In the genomic region with DNA sequence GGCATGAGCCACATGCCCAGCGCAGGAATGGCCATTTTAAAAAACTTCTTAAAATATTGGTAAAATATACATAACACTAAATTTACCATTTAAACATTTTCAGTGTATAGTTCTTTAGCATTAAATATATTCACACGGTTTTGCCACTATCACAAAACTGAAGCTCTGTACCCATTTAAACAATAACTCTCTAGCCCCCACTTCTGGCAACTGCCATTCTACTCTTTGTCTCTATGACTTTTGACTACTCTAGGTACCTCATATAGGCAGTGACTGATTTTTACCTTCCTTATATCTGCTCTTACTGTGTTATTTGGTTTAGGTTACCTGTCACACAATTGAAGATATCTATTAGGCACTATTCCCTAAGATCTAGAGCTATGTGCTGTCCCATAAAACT, we compare ENCODE assay signal across 15 cellular contexts. TPM values are rescaled to one million over a fixed set of nuclear protein-coding genes. Genes with fewer than 3 reads are reported as not detected.
A peak's percentile ranks its signal among the peaks of the same experiment; 100 is the strongest.
DNase-seq lines count a peak whose midpoint lies in the region; ATAC-seq and TF ChIP-seq lines count a peak whose summit lies in the region.
"Had no signal": no experiment of that assay in that cellular context is flagged by ENCODE, and none has a peak within 500 bp of the region (broad histone marks: within the 10 kb centered on the region; RNA-seq: fewer than 3 reads in every experiment).

No MANE protein-coding gene starts in this region.

- H4K5ac ChIP-seq in H9 (ENCODE audit: insufficient read length, low read depth, low read length): no peak overlapping the region

- no peak overlapping the region for H3K56ac ChIP-seq in H9 (ENCODE audit: insufficient read length, low read depth, low read length)

- no peak overlapping the region for H2BK20ac ChIP-seq in H9 (ENCODE audit: low read depth, low read length, poor library complexity, severe bottlenecking)

- TF ChIP-seq CTCF in C4-2B (conservative IDR thresholded peaks at IDR 0.05) (peak; percentile 33), H9 (conservative IDR thresholded peaks at IDR 0.05) (peak; percentile 57; the same call in 2 of the 3 replicates), Panc1 (IDR thresholded peaks at IDR 0.05) (peak; percentile 49; the same call in 1 of the 2 replicates), fibroblast of the aortic adventitia (IDR thresholded peaks at IDR 0.05; ENCODE audit: insufficient read depth, low read length) (peak; percentile 18)

- H3K4me3 ChIP-seq in Panc1 (ENCODE audit: low read depth in 2 of 2, low read length in 2 of 2): no peak overlapping the region
- H3K4me3 ChIP-seq in fibroblast of the aortic adventitia (ENCODE audit: low read depth, low read length): no peak overlapping the region
- H3K4me3 ChIP-seq: left lung had no signal

- no peaks in the 10 kb centered on the region for H3K9me3 ChIP-seq in H9 (ENCODE audit: control insufficient read depth, low read depth, low read length)
- H3K9me3 ChIP-seq in Panc1 (ENCODE audit: control insufficient read depth, insufficient read depth, low read depth, low read length): no peaks in the 10 kb centered on the region
- H3K9me3 ChIP-seq: left lung had no signal

- H3K4me3 Mint-ChIP-seq in H9: no peak overlapping the region
- H3K4me3 Mint-ChIP-seq: activated T-cell treated with anti-CD3 and anti-CD28 coated beads, Interleukin-2, amount 50 U/mL, for 4 hours had no signal

- H3K27ac ChIP-seq in C4-2B (no peak overlapping the region), H9 (ENCODE audit: insufficient read length, low read depth, low read length) (no peak overlapping the region), Panc1 (ENCODE audit: low read length) (no peak overlapping the region)
- H3K27ac ChIP-seq: left lung had no signal

- no peak overlapping the region for H3T11ph ChIP-seq in H9 (ENCODE audit: low read length)

- DNase-seq in H9 (no peak), Panc1 (ENCODE audit: low read depth, low spot score) (no peak), fibroblast of the aortic adventitia (ENCODE audit: low read depth) (peak; percentile 5), NCI-H2107 treated with DMSO at 0.1 percent for 48 hours (lab: John Stamatoyannopoulos, UW; ENCODE audit: unreplicated experiment) (no peak), amniotic stem cell (lab: John Stamatoyannopoulos, UW) (no peak), NCI-H146 (lab: John Stamatoyannopoulos, UW) (no peak)
- DNase-seq in stimulated activated CD4-positive, alpha-beta T cell treated with anti-CD3 and anti-CD28 coated beads, Interleukin-4, amount 100 ng/mL, for 4 hours: no peak
- DNase-seq: activated T-cell treated with anti-CD3 and anti-CD28 coated beads, Interleukin-2, amount 50 U/mL, for 4 hours; caudate nucleus; DMS53; left lung; NCI-H1092 treated with DMSO at 0.1 percent for 48 hours; NCI-H774; T1000 had no signal

- WGBS in H9 (ENCODE audit: extremely low coverage, insufficient read length, low lambda C conversion rate): no CpG with 5 or more reads among the region's 2 CpGs

- H3K27ac Mint-ChIP-seq in H9: no peak overlapping the region

- no peaks in the 10 kb centered on the region for H3K27me3 ChIP-seq in H9 (ENCODE audit: insufficient read depth, low read length)
- H3K27me3 ChIP-seq in Panc1 (ENCODE audit: control insufficient read depth, insufficient read depth, low read length): no peaks in the 10 kb centered on the region
- H3K27me3 ChIP-seq: left lung had no signal

- ATAC-seq in Panc1: no peak
- ATAC-seq: activated T-cell treated with anti-CD3 and anti-CD28 coated beads, Interleukin-2, amount 50 U/mL, for 4 hours; left lung had no signal

- H3K4ac ChIP-seq in H9 (ENCODE audit: low read depth, low read length): no peak overlapping the region

- H3K9ac ChIP-seq in H9 (ENCODE audit: extremely low read depth, insufficient read length, low read length): no peak overlapping the region

- no peaks in the 10 kb centered on the region for H4K20me1 ChIP-seq in H9 (ENCODE audit: control insufficient read depth, insufficient read depth, insufficient read length)

- H3K36me3 ChIP-seq in Panc1 (ENCODE audit: control insufficient read depth, insufficient read depth, low read length): no peaks in the 10 kb centered on the region
- H3K36me3 ChIP-seq: left lung had no signal

- CTCF ChIA-PET in Panc1 (lab: Charles Lee): no interaction called here

- no peak overlapping the region for H2AK5ac ChIP-seq in H9 (ENCODE audit: insufficient read length, low read length)

- in situ Hi-C loops in Panc1 (cut with HindIII; ENCODE audit: low pct_unique_long_range_greater_than_20kb, low sequenced_read_pairs): no loop called here

- H3K9me3 Mint-ChIP-seq in H9: peaks cover 7 to 8% of the 10 kb centered on the region in 2 experiments; a peak in 4 of 5 replicates
- H3K9me3 Mint-ChIP-seq: activated T-cell treated with anti-CD3 and anti-CD28 coated beads, Interleukin-2, amount 50 U/mL, for 4 hours had no signal

- H4K8ac ChIP-seq in H9 (replicated peaks; ENCODE audit: insufficient read length, low read depth, low read length): no peak overlapping the region

- no peak overlapping the region for H2BK15ac ChIP-seq in H9 (ENCODE audit: low read depth, low read length)

- POLR2A ChIA-PET in Panc1 (lab: Charles Lee): no interaction called here

- H3K79me1 ChIP-seq in H9 (ENCODE audit: insufficient read depth, low read depth, low read length, poor library complexity, severe bottlenecking): no peaks in the 10 kb centered on the region

- H3K36me3 Mint-ChIP-seq in H9 (ENCODE audit: insufficient read depth in 1 of 3, low read depth in 3 of 3): peaks cover 13 to 16% (median 13%) of the 10 kb centered on the region in 3 experiments

- H3K27me3 Mint-ChIP-seq in H9 (ENCODE audit: low read depth): peaks cover 4% of the 10 kb centered on the region; the same call in 1 of the 2 replicates

- no peak overlapping the region for H3K14ac ChIP-seq in H9 (ENCODE audit: insufficient read depth, low read length)

- no peak overlapping the region for H3K4me2 ChIP-seq in H9 (ENCODE audit: insufficient read depth, insufficient read length, low read length)

- no peaks in the 10 kb centered on the region for H3K23me2 ChIP-seq in H9 (ENCODE audit: insufficient read length, low read depth, low read length, poor library complexity, severe bottlenecking)

- H3K4me1 ChIP-seq in H9 (ENCODE audit: insufficient read depth, low read length) (no peaks in the 10 kb centered on the region; the same call in 1 of the 2 replicates), Panc1 (ENCODE audit: control insufficient read depth, insufficient read depth, low read length) (peaks cover 3% of the 10 kb centered on the region; the same call in 1 of the 2 replicates)

- no peak overlapping the region for H2BK12ac ChIP-seq in H9 (ENCODE audit: insufficient read length, low read depth, low read length)

- no peak overlapping the region for H2BK5ac ChIP-seq in H9 (ENCODE audit: insufficient read length, low read length)

- no peak overlapping the region for H3K23ac ChIP-seq in H9 (ENCODE audit: insufficient read length, low read depth, low read length)

- H2AFZ ChIP-seq in H9 (ENCODE audit: low read length): no peak overlapping the region

- BruUV-seq in Panc1 (replicated peaks; lab: Mats Ljungman, UMichigan): no TSS peak

- no peak overlapping the region for H4K91ac ChIP-seq in H9 (ENCODE audit: insufficient read length, low read depth, low read length)

- no peak overlapping the region for H3K18ac ChIP-seq in H9 (ENCODE audit: insufficient read length, low read depth, low read length)

- intact Hi-C loops in Panc1 (cut with micrococcal nuclease; ENCODE audit: unreplicated experiment): loop anchor here (10.0 kb wide), 1 partner anchor 122 kb away; no protein-coding TSS in a partner anchor

- H3K79me2 ChIP-seq in H9 (ENCODE audit: insufficient read depth, low read length): no peaks in the 10 kb centered on the region

- H3K4me1 Mint-ChIP-seq in H9: peaks cover 13 to 19% of the 10 kb centered on the region in 2 experiments

- H2BK120ac ChIP-seq in H9 (ENCODE audit: low read depth, low read length, poor library complexity, severe bottlenecking): no peak overlapping the region

RNA-seq across cellular contexts. Expression of a gene that starts 2.3 kb away (rescaled TPM):
- total RNA-seq in H9 (2021) (12.9 TPM in 2 replicates), Panc1 (2021; ENCODE audit: unreplicated experiment) (5.5 TPM), fibroblast of the aortic adventitia (ENCODE audit: low replicate concordance) (4.9 and 7.8 TPM in 2 replicates)
- 4.2 TPM for polyA plus RNA-seq in Panc1 (2012; ENCODE audit: insufficient read length)
